In the genomic region with DNA sequence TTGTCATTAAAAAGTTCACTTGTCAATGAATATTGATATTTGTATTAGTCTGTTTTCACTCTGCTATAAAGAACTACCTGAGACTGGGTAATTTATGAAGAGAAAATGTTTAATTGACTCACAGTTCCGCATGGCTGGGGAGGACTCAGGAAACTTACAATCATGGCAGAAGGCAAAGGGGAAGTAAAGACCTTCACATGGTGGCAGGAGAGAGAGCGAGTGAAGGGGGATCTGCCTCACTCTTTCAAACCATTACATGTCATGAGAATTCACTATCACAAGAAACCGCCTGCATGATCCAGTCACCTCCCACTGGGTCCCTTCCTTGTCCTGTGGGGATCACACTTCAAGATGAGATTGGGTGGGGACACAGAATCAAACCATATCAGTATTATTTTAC, we compare ENCODE assay signal across 10 cellular contexts. TPM values are rescaled to one million over a fixed set of nuclear protein-coding genes. Genes with fewer than 3 reads are reported as not detected.
DNase-seq lines count a peak whose midpoint lies in the region; ATAC-seq lines count a peak whose summit lies in the region.
"Had no signal": no experiment of that assay in that cellular context is flagged by ENCODE, and none has a peak within 500 bp of the region (broad histone marks: within the 10 kb centered on the region; RNA-seq: fewer than 3 reads in every experiment).

No MANE protein-coding gene starts in this region.

- DNase-seq in memory B cell (ENCODE audit: low spot score in 2 of 2) (peak; percentile 21 to 45), GM23248 (no peak), caudate nucleus (lab: John Stamatoyannopoulos, UW) (no peak), left colon (no peak)
- DNase-seq: activated gamma-delta T cell treated with Interleukin-2 at 50 U/mL for 16 hours, GDM1, heart right ventricle had no signal

- no peaks in the 10 kb centered on the region for H3F3A ChIP-seq in GM23248 (ENCODE audit: insufficient read depth)

- WGBS in GM23248 (ENCODE audit: low coverage in 1 of 2, low lambda C conversion rate in 2 of 2, missing lambda C conversion rate in 2 of 2), 2 experiments: 100% methylated on average over 3 of the region's 3 CpGs

- no peaks in the 10 kb centered on the region for H4K20me1 ChIP-seq in GM23248 (ENCODE audit: insufficient read depth)

- H3K9me3 ChIP-seq in GM23248 (ENCODE audit: low read depth): no peaks in the 10 kb centered on the region

- in situ Hi-C loops in GM23248 (cut with MboI): no loop called here

- H3K9me2 ChIP-seq in GM23248 (ENCODE audit: insufficient read depth): no peaks in the 10 kb centered on the region

- H3K4me3 ChIP-seq in GM23248: no peak overlapping the region
- H3K4me3 ChIP-seq: heart right ventricle had no signal

- H3K27ac ChIP-seq in GM23248 (no peak overlapping the region), caudate nucleus (ENCODE audit: low read depth, low read length) (no peak overlapping the region)
- H3K27ac ChIP-seq: heart right ventricle had no signal

- H3K4me1 ChIP-seq in GM23248 (ENCODE audit: insufficient read depth): no peaks in the 10 kb centered on the region
- H3K4me1 ChIP-seq: heart right ventricle had no signal

- peaks cover 31% of the 10 kb centered on the region for H3K36me3 Mint-ChIP-seq in memory B cell

- no peak overlapping the region for H3K4me2 ChIP-seq in GM23248 (ENCODE audit: unreplicated experiment)

- H3K4me1 Mint-ChIP-seq in memory B cell: peaks cover 16% of the 10 kb centered on the region

- peaks cover 7% of the 10 kb centered on the region for H3K9me3 Mint-ChIP-seq in memory B cell

- intact Hi-C loops in left colon (cut with DNase I, micrococcal nuclease): no loop called here

- H3K27me3 Mint-ChIP-seq in memory B cell: no peaks in the 10 kb centered on the region

- H3K4me3 Mint-ChIP-seq in memory B cell: peak overlapping the region; percentile 87

- ATAC-seq in GM18873 (IDR thresholded peaks at IDR 0.05; ENCODE audit: low FRiP score, unreplicated experiment) (peak; percentile 38), GM21576 (IDR thresholded peaks at IDR 0.05; ENCODE audit: unreplicated experiment) (peak; percentile 44), HG03175 (IDR thresholded peaks at IDR 0.05; ENCODE audit: unreplicated experiment) (peak; percentile 47), memory B cell (ENCODE audit: low read depth) (peak; percentile 77), left colon (no peak)
- ATAC-seq: heart right ventricle had no signal

- no peak overlapping the region for H2AFZ ChIP-seq in GM23248

- no peaks in the 10 kb centered on the region for H3K27me3 ChIP-seq in GM23248 (replicated peaks; ENCODE audit: insufficient read depth)
- H3K27me3 ChIP-seq: heart right ventricle had no signal

- peaks cover 15% of the 10 kb centered on the region for H3K36me3 ChIP-seq in GM23248 (ENCODE audit: low read depth)

- H3K79me2 ChIP-seq in GM23248 (ENCODE audit: insufficient read depth): no peaks in the 10 kb centered on the region

- H3K9ac ChIP-seq in GM23248: no peak overlapping the region

- peak overlapping the region; percentile 97 for H3K27ac Mint-ChIP-seq in memory B cell

RNA-seq across cellular contexts. Expression of a gene that starts 27.5 kb away (rescaled TPM):
- total RNA-seq in GM23248 (2014; rRNA removed; shearing (Covaris generic)): 11.8 and 20.2 TPM in 2 replicates
- polyA plus RNA-seq in GM23248 (2016; fragmentation: Nextera tagmentation; extraction: Ambion mirVana): 18.8 and 18.9 TPM in 2 replicates
- total RNA-seq in left colon: 10 to 100 TPM; 16.3 to 18.9 TPM

RNA-seq across cellular contexts. Expression of a gene that starts 27.9 kb away (rescaled TPM):
- 43.0 and 51.0 TPM in 2 replicates for total RNA-seq in GM23248 (2014; rRNA removed; shearing (Covaris generic))
- 47.2 and 48.2 TPM in 2 replicates for polyA plus RNA-seq in GM23248 (2016; fragmentation: Nextera tagmentation; extraction: Ambion mirVana)
- total RNA-seq in left colon: 10 to 100 TPM; 49.2 to 56.7 TPM

RNA-seq across cellular contexts. Expression of a gene that starts 52.5 kb away (rescaled TPM):
- total RNA-seq in GM23248 (2014; rRNA removed; shearing (Covaris generic)): 6.7 and 17.6 TPM in 2 replicates
- polyA plus RNA-seq in GM23248 (2016; fragmentation: Nextera tagmentation; extraction: Ambion mirVana): 2.0 and 3.0 TPM in 2 replicates
- 10 to 100 TPM; 16.5 to 18.5 TPM for total RNA-seq in left colon

Comparison
In these comparisons a context has a peak if more than half of its experiments do, and no peak if none do; other contexts are left out.
1. DNase-seq: peak in memory B cell (2 of 2); none in GM23248 (single experiment), caudate nucleus (0 of 61) and left colon (0 of 2).